In the genomic region with DNA sequence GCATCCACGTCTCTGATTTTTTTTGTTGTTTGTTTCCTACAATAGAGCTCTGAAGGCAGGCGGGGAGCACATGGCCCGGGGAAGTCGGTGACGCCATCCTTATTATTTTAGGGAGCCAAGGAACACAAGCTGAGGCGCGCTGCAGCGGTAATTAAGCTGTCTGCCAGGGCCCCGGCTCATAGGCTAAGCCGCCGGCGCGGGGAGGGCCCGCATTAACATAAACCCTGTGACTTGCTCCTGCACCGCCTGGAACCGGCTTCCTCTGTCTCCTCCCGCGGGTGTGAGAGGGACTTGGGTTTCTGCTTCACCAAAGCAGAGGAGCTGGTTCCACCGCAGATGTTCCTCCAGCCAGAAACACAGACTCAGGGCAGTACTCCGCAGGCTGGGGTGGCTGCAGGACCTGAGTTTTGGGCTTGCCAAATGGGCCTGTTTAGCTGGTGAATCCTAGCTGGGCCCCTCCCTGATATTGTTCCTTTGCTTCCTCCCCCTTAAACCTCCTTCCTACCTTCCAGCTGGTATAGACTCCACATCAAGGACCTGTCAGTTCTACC, we compare ENCODE assay signal across 8 cellular contexts. TPM values are rescaled to one million over a fixed set of nuclear protein-coding genes. Genes with fewer than 3 reads are reported as not detected.
DNase-seq lines count a peak whose midpoint lies in the region; ATAC-seq and TF ChIP-seq lines count a peak whose summit lies in the region.

No MANE protein-coding gene starts in this region.

- no peaks in the 10 kb centered on the region for H3F3A ChIP-seq in SU-DHL-6 (ENCODE audit: insufficient read depth)

- no peak overlapping the region for H2AFZ ChIP-seq in SU-DHL-6 (ENCODE audit: low read depth, low read length, severe bottlenecking)

- H3K27ac ChIP-seq in SU-DHL-6 (ENCODE audit: low read depth, low read length) (0 out of 2 replicates have a peak overlapping the region, but pooled peaks have one; percentile 13), ascending aorta (peak overlapping the region; percentile 48 to 64), right atrium auricular region (peak overlapping the region; percentile 66 to 75)

- DNase-seq in ascending aorta (ENCODE audit: low spot score in 2 of 2) (peak; percentile 84 to 94), right atrium auricular region (ENCODE audit: low spot score) (peak; percentile 97), posterior vena cava (ENCODE audit: low spot score) (peak; percentile 97), ureter (ENCODE audit: low spot score) (peak; percentile 93), DMS153 (lab: John Stamatoyannopoulos, UW) (no peak)

- H3K9me3 ChIP-seq in SU-DHL-6 (ENCODE audit: insufficient read depth, low read length) = no peaks in the 10 kb centered on the region
- H3K9me3 ChIP-seq in ascending aorta = no peaks in the 10 kb centered on the region
- no peaks in the 10 kb centered on the region for H3K9me3 ChIP-seq in right atrium auricular region

- H4K20me1 ChIP-seq in SU-DHL-6 (ENCODE audit: low read depth, low read length) = peaks cover 59% of the 10 kb centered on the region

- peak; percentile 38 for ATAC-seq in HG02870 (IDR thresholded peaks at IDR 0.05; ENCODE audit: unreplicated experiment)

- H3K4me1 ChIP-seq in ascending aorta (peaks cover 8 to 48% of the 10 kb centered on the region in 2 donors), right atrium auricular region (peaks cover 0 to 93% of the 10 kb centered on the region in 2 donors)

- intact Hi-C loops in ascending aorta (cut with DNase I) (loop anchor here (1.0 kb wide), 1 partner anchor 22 kb away; no protein-coding TSS in a partner anchor), posterior vena cava (cut with DNase I) (no loop called here)

- peak overlapping the region; percentile 11 for H3K4me2 ChIP-seq in SU-DHL-6 (ENCODE audit: low read depth, low read length, poor library complexity, severe bottlenecking)

- H3K27me3 ChIP-seq in SU-DHL-6 (ENCODE audit: low read length) (no peaks in the 10 kb centered on the region), ascending aorta (no peaks in the 10 kb centered on the region), right atrium auricular region (no peaks in the 10 kb centered on the region)

- H3K36me3 ChIP-seq in SU-DHL-6 (ENCODE audit: low read length) = no peaks in the 10 kb centered on the region
- H3K36me3 ChIP-seq in ascending aorta = no peaks in the 10 kb centered on the region
- no peaks in the 10 kb centered on the region for H3K36me3 ChIP-seq in right atrium auricular region

- peaks cover 100% of the 10 kb centered on the region for H3K79me2 ChIP-seq in SU-DHL-6 (ENCODE audit: insufficient read depth, low read length)

- H3K4me3 ChIP-seq in GM08714 (ENCODE audit: low read length) = peak overlapping the region; percentile 49; the same call in 1 of the 2 replicates
- H3K4me3 ChIP-seq in SU-DHL-6 (ENCODE audit: insufficient read depth, low read length, poor library complexity, severe bottlenecking) = no peak overlapping the region
- peak overlapping the region; percentile 4 to 14 for H3K4me3 ChIP-seq in ascending aorta
- H3K4me3 ChIP-seq in right atrium auricular region = peak overlapping the region in 1 of 2 donors; percentile 6

- H3K9me2 ChIP-seq in SU-DHL-6 (replicated peaks; ENCODE audit: insufficient read depth, low read length) = no peaks in the 10 kb centered on the region

- TF ChIP-seq CTCF in SU-DHL-6 (IDR thresholded peaks at IDR 0.05; ENCODE audit: insufficient read depth, low read length, poor library complexity, severe bottlenecking) (no peak), ascending aorta (IDR thresholded peaks at IDR 0.05) (no peak), right atrium auricular region (IDR thresholded peaks at IDR 0.05) (no peak)

- H3K9ac ChIP-seq in SU-DHL-6 (ENCODE audit: low read length) = peak overlapping the region; percentile 13; the same call in 1 of the 2 replicates

RNA-seq across cellular contexts. Expression of gene ANP32A, which starts 25.3 kb away (rescaled TPM):
- 19.2 TPM for total RNA-seq in ascending aorta
- 10 to 100 TPM; 60.9 to 69.2 TPM for total RNA-seq in right atrium auricular region
- total RNA-seq in posterior vena cava = 10 to 100 TPM; 82.4 to 94.8 TPM
- total RNA-seq in ureter = 169 TPM

Comparison
In these comparisons a context has a peak if more than half of its experiments do, and no peak if none do; other contexts are left out.
1. H3K27ac ChIP-seq: peak in every context shown above with its lines; median percentile 70 in right atrium auricular region; 56 in ascending aorta; 13 in SU-DHL-6.